In the genomic region with DNA sequence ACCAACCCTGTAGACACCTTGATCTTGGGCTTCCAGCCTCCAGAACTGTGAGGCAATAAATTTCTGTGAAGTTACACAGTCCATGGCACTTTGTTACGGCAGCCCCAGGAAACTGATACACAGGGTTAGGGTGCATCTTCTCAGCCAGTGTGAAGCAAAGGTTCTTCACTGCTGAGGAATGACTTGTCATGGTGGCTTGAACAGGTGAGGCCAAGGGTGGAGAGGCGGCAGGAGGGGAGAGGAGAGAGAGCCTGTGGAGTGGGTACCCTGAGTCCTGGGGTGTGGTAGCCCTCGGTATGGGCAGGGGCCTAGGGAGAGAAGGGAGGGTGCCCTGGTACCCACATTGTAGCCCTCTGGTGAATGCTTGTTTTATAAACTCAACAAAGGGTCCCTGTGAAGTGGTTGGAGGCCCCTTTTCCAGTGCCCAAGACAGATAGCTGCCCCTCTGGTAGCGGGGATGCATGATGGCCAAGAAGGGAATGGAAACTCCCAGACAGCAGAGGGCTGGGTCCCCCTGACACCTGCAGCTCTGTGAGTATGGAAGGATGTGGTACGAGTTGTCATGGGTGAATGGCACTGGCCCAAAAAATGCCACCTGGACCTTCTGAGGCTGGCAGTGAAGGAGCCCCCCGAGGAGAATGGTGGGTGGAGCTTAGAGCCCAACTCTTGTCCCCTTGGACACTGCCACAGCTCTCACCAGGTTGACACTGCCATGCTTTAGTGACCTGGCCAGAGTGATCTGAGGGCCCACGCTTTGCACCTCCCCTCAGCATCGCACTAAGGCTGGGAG, we compare ENCODE assay signal across 15 cellular contexts. TPM values are rescaled to one million over a fixed set of nuclear protein-coding genes. Genes with fewer than 3 reads are reported as not detected.
DNase-seq lines count a peak whose midpoint lies in the region; ATAC-seq lines count a peak whose summit lies in the region.
"Had no signal": no experiment of that assay in that cellular context is flagged by ENCODE, and none has a peak within 500 bp of the region (broad histone marks: within the 10 kb centered on the region; RNA-seq: fewer than 3 reads in every experiment).

No MANE protein-coding gene starts in this region.

- H3K4me1 Mint-ChIP-seq in activated T-helper 1 cell treated with anti-CD3 and anti-CD28 coated beads, Interleukin-12 subunit alpha, Interleukin-12 subunit beta, Interleukin-2, Interleukin-4 antibody, amounts not matched to agents 30 ng/mL and 10 ng/mL and 1 ng/mL, durations not matched to agents 14 hours and 24 hours and 36 hours (ENCODE audit: low read depth) = no peaks in the 10 kb centered on the region

- no peak overlapping the region for H3K27ac Mint-ChIP-seq in activated T-helper 1 cell treated with anti-CD3 and anti-CD28 coated beads, Interleukin-12 subunit alpha, Interleukin-12 subunit beta, Interleukin-2, Interleukin-4 antibody, amounts not matched to agents 30 ng/mL and 10 ng/mL and 1 ng/mL, durations not matched to agents 14 hours and 24 hours and 36 hours
- H3K27ac Mint-ChIP-seq: CD4-positive, alpha-beta T cell; H9 had no signal

- H3K4me3 Mint-ChIP-seq in activated T-helper 1 cell treated with anti-CD3 and anti-CD28 coated beads, Interleukin-12 subunit alpha, Interleukin-12 subunit beta, Interleukin-2, Interleukin-4 antibody, amounts not matched to agents 30 ng/mL and 10 ng/mL and 1 ng/mL, durations not matched to agents 14 hours and 24 hours and 36 hours = no peak overlapping the region
- H3K4me3 Mint-ChIP-seq: CD4-positive, alpha-beta T cell; H9 had no signal

- DNase-seq in cardiac septum (ENCODE audit: low spot score) = peak; percentile 59
- no peak for DNase-seq in Right ventricle myocardium superior
- peak; percentile 32 for DNase-seq in RPMI8226
- peak; percentile 60 for DNase-seq in mesenteric fat pad (ENCODE audit: low spot score)
- DNase-seq in posterior vena cava (ENCODE audit: low spot score) = peak; percentile 25
- no peak for DNase-seq in activated T-helper 1 cell treated with anti-CD3 and anti-CD28 coated beads, Interleukin-12 subunit alpha, Interleukin-12 subunit beta, Interleukin-2, Interleukin-4 antibody, amounts not matched to agents 30 ng/mL and 10 ng/mL and 1 ng/mL, durations not matched to agents 14 hours and 24 hours and 36 hours (ENCODE audit: low spot score)
- no peak for DNase-seq in HuH-7 (ENCODE audit: low spot score)
- DNase-seq in occipital lobe (lab: John Stamatoyannopoulos, UW) = no peak
- DNase-seq: ACHN, BE2C, Caco-2, H9, IMR-90 had no signal

- H3K27me3 Mint-ChIP-seq in activated T-helper 1 cell treated with anti-CD3 and anti-CD28 coated beads, Interleukin-12 subunit alpha, Interleukin-12 subunit beta, Interleukin-2, Interleukin-4 antibody, amounts not matched to agents 30 ng/mL and 10 ng/mL and 1 ng/mL, durations not matched to agents 14 hours and 24 hours and 36 hours (ENCODE audit: insufficient read depth) = peaks cover 5% of the 10 kb centered on the region
- H3K27me3 Mint-ChIP-seq: CD4-positive, alpha-beta T cell had no signal

- H3K9me3 Mint-ChIP-seq in activated T-helper 1 cell treated with anti-CD3 and anti-CD28 coated beads, Interleukin-12 subunit alpha, Interleukin-12 subunit beta, Interleukin-2, Interleukin-4 antibody, amounts not matched to agents 30 ng/mL and 10 ng/mL and 1 ng/mL, durations not matched to agents 14 hours and 24 hours and 36 hours = no peaks in the 10 kb centered on the region
- H3K9me3 Mint-ChIP-seq: CD4-positive, alpha-beta T cell had no signal

- H3K36me3 Mint-ChIP-seq in activated T-helper 1 cell treated with anti-CD3 and anti-CD28 coated beads, Interleukin-12 subunit alpha, Interleukin-12 subunit beta, Interleukin-2, Interleukin-4 antibody, amounts not matched to agents 30 ng/mL and 10 ng/mL and 1 ng/mL, durations not matched to agents 14 hours and 24 hours and 36 hours (ENCODE audit: low read depth) = no peaks in the 10 kb centered on the region

- ATAC-seq in Right ventricle myocardium superior (ENCODE audit: poor library complexity) = no peak

- intact Hi-C loops in cardiac septum (cut with DNase I) (no loop called here), Right ventricle myocardium superior (cut with DNase I) (no loop called here), posterior vena cava (cut with DNase I) (loop anchor here in 1 of 2 donors (10.0 kb wide), 1 partner anchor 46 kb away; a partner anchor contains a TSS)
- intact Hi-C loops in activated T-helper 1 cell treated with anti-CD3 and anti-CD28 coated beads, Interleukin-12 subunit alpha, Interleukin-12 subunit beta, Interleukin-2, Interleukin-4 antibody, amounts not matched to agents 30 ng/mL and 10 ng/mL and 1 ng/mL, durations not matched to agents 14 hours and 24 hours and 36 hours (cut with micrococcal nuclease) = no loop called here

RNA-seq across cellular contexts. Expression of a gene that starts 49.6 kb away (rescaled TPM):
- total RNA-seq in cardiac septum = 4.9 TPM
- 7.3 TPM for total RNA-seq in Right ventricle myocardium superior
- total RNA-seq in mesenteric fat pad = 1.1 TPM
- total RNA-seq in posterior vena cava = 1 to 10 TPM in 1 of 2 donors, under 1 TPM in 1; 0.76 to 3.1 TPM
- total RNA-seq in activated T-helper 1 cell treated with anti-CD3 and anti-CD28 coated beads, Interleukin-12 subunit alpha, Interleukin-12 subunit beta, Interleukin-2, Interleukin-4 antibody, amounts not matched to agents 30 ng/mL and 10 ng/mL and 1 ng/mL, durations not matched to agents 14 hours and 24 hours and 36 hours = not detected in 2 replicates
- total RNA-seq in occipital lobe = 8.3 TPM
- total RNA-seq: Caco-2; CD4-positive, alpha-beta T cell; HT1080; IMR-90 had no signal

Comparison
In these comparisons a context has a peak if more than half of its experiments do, and no peak if none do; other contexts are left out.
1. DNase-seq: peak in cardiac septum (single experiment), RPMI8226 (single experiment), mesenteric fat pad (single experiment) and posterior vena cava (single experiment); none in Right ventricle myocardium superior (single experiment), activated T-helper 1 cell treated with anti-CD3 and anti-CD28 coated beads, Interleukin-12 subunit alpha, Interleukin-12 subunit beta, Interleukin-2, Interleukin-4 antibody, amounts not matched to agents 30 ng/mL and 10 ng/mL and 1 ng/mL, durations not matched to agents 14 hours and 24 hours and 36 hours (single experiment), HuH-7 (single experiment) and occipital lobe (single experiment).